15 cellular contexts compared by ENCODE assay signal in the genomic region with DNA sequence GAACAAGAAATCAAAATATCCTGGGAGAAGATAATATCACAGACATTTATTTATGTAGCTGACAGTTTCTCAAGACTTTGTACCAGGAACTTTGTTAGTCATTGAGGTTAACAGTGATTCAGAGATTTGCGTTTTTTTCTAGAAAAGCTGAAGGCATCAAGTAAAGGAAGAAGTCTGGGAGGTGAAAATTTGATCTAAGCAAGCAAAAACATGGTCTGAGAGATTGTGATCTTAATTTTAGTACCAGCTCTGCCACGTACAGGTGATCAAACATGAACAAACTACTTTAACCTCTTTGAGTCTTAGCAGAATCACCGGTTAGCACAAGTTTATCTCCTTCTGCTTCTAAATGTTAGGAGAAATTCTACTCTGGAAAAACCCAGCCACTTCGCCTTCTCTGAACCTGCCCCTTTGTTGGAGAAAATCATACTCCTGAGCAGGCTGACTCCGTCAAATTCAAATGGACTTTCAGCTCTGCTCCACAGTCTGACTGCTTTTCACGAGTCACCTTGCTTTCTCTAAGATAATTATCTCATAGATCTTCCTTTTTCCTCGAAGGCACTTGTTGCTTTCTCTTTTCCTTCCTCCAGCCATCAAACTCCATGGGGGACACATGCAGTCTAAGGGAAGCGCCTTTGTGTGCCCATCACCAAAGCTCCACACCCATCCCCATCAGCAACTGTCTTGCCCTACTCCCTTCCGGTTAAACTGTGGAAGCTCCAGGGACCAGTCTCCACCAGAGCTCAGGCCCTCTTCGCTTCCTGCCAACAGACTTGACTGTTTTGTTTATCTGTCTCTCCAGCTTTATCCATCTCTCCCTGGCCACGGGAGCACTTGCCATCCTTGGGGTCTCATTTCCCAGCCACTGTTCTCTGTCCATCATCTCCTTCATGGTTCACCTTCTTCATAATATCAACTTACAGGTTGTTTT.
DNase-seq lines count a peak whose midpoint lies in the region; ATAC-seq and TF ChIP-seq lines count a peak whose summit lies in the region.
"Had no signal": no experiment of that assay in that cellular context is flagged by ENCODE, and none has a peak within 500 bp of the region (broad histone marks: within the 10 kb centered on the region; RNA-seq: fewer than 3 reads in every experiment).

No MANE protein-coding gene starts in this region.

- peaks cover 42% of the 10 kb centered on the region for H3K4me1 ChIP-seq in mammary epithelial cell (ENCODE audit: insufficient read depth, low read length)
- H3K4me1 ChIP-seq: tibial artery had no signal

- H3K4me3 ChIP-seq in mammary epithelial cell (replicated peaks in 1 of 3; ENCODE audit: insufficient read depth in 1 of 3, low read depth in 2 of 3, low read length in 3 of 3) = no peak overlapping the region
- H3K4me3 ChIP-seq: skin epidermis, tibial artery had no signal

- H2AFZ ChIP-seq in mammary epithelial cell (ENCODE audit: low read depth, low read length) = peak overlapping the region; percentile 35

- no peak overlapping the region for H3K4me3 Mint-ChIP-seq in activated T-helper 1 cell treated with anti-CD3 and anti-CD28 coated beads, Interleukin-12 subunit alpha, Interleukin-12 subunit beta, Interleukin-2, Interleukin-4 antibody, amounts not matched to agents 30 ng/mL and 10 ng/mL and 1 ng/mL, durations not matched to agents 14 hours and 24 hours and 36 hours
- H3K4me3 Mint-ChIP-seq: neural crest cell had no signal

- intact Hi-C loops in mammary epithelial cell (cut with micrococcal nuclease) = loop anchor here (5.0 kb wide), 1 partner anchor 46 kb away; no protein-coding TSS in a partner anchor
- intact Hi-C loops in activated T-helper 1 cell treated with anti-CD3 and anti-CD28 coated beads, Interleukin-12 subunit alpha, Interleukin-12 subunit beta, Interleukin-2, Interleukin-4 antibody, amounts not matched to agents 30 ng/mL and 10 ng/mL and 1 ng/mL, durations not matched to agents 14 hours and 24 hours and 36 hours (cut with micrococcal nuclease) = loop anchor here (1.0 to 10.0 kb wide), 9 partner anchors 12 to 439 kb away; no protein-coding TSS in a partner anchor

- peaks cover 3% of the 10 kb centered on the region for H3K36me3 ChIP-seq in mammary epithelial cell (ENCODE audit: insufficient read depth, low read length)
- H3K36me3 ChIP-seq: heart right ventricle, tibial artery had no signal

- H3K9ac ChIP-seq in mammary epithelial cell (ENCODE audit: insufficient read depth, low read length) = no peak overlapping the region

- DNase-seq in Daoy (ENCODE audit: low read depth) (peak; percentile 39), M059J (ENCODE audit: low read depth) (peak; percentile 50), mammary epithelial cell (peak; percentile 89), non-pigmented ciliary epithelial cell (ENCODE audit: low read depth) (peak; percentile 23), AG08395 (ENCODE audit: low spot score) (no peak)
- no peak for DNase-seq in activated T-helper 1 cell treated with anti-CD3 and anti-CD28 coated beads, Interleukin-12 subunit alpha, Interleukin-12 subunit beta, Interleukin-2, Interleukin-4 antibody, amounts not matched to agents 30 ng/mL and 10 ng/mL and 1 ng/mL, durations not matched to agents 14 hours and 24 hours and 36 hours (ENCODE audit: low spot score)
- DNase-seq: aorta; effector CD4-positive, alpha-beta T cell; heart right ventricle; NCI-H1092 treated with DMSO at 0.1 percent for 48 hours; SIG-M5; tibial artery had no signal

- no peaks in the 10 kb centered on the region for H3K79me2 ChIP-seq in mammary epithelial cell (ENCODE audit: insufficient read depth, low read length)

- H3K36me3 Mint-ChIP-seq in activated T-helper 1 cell treated with anti-CD3 and anti-CD28 coated beads, Interleukin-12 subunit alpha, Interleukin-12 subunit beta, Interleukin-2, Interleukin-4 antibody, amounts not matched to agents 30 ng/mL and 10 ng/mL and 1 ng/mL, durations not matched to agents 14 hours and 24 hours and 36 hours (ENCODE audit: low read depth) = peaks cover 47% of the 10 kb centered on the region

- CTCF ChIA-PET in mammary epithelial cell (lab: Charles Lee; ENCODE audit: low non-redundant PET) = no interaction called here

- TF ChIP-seq CTCF in mammary epithelial cell (conservative IDR thresholded peaks at IDR 0.05 in 1 of 2, IDR thresholded peaks at IDR 0.05 in 1 of 2; ENCODE audit: extremely low read depth in 1 of 2, insufficient read depth in 1 of 2, low read depth in 1 of 2, low read length in 2 of 2) = no peak

- H3K27me3 ChIP-seq in mammary epithelial cell (ENCODE audit: insufficient read depth, low read length) = no peaks in the 10 kb centered on the region
- H3K27me3 ChIP-seq: tibial artery had no signal

- in situ Hi-C loops in mammary epithelial cell (cut with MboI; ENCODE audit: low sequenced_read_pairs in 2 of 2) = no loop called here

- peak overlapping the region; percentile 47 for H3K4me2 ChIP-seq in mammary epithelial cell (ENCODE audit: insufficient read depth, low read depth, low read length)

- peak overlapping the region; percentile 80 for H3K27ac ChIP-seq in mammary epithelial cell (ENCODE audit: insufficient read depth, low read depth, low read length)
- H3K27ac ChIP-seq: tibial artery had no signal

- H3K9me3 Mint-ChIP-seq in activated T-helper 1 cell treated with anti-CD3 and anti-CD28 coated beads, Interleukin-12 subunit alpha, Interleukin-12 subunit beta, Interleukin-2, Interleukin-4 antibody, amounts not matched to agents 30 ng/mL and 10 ng/mL and 1 ng/mL, durations not matched to agents 14 hours and 24 hours and 36 hours = peaks cover 4% of the 10 kb centered on the region
- H3K9me3 Mint-ChIP-seq: neural crest cell had no signal

- ATAC-seq in HG02678 (IDR thresholded peaks at IDR 0.05; ENCODE audit: unreplicated experiment) = no peak
- ATAC-seq: heart right ventricle had no signal

- H3K9me3 ChIP-seq in mammary epithelial cell (replicated peaks; ENCODE audit: insufficient read depth, low read length) = no peaks in the 10 kb centered on the region
- H3K9me3 ChIP-seq: heart right ventricle, tibial artery had no signal

- peaks cover 14% of the 10 kb centered on the region for H3K4me1 Mint-ChIP-seq in activated T-helper 1 cell treated with anti-CD3 and anti-CD28 coated beads, Interleukin-12 subunit alpha, Interleukin-12 subunit beta, Interleukin-2, Interleukin-4 antibody, amounts not matched to agents 30 ng/mL and 10 ng/mL and 1 ng/mL, durations not matched to agents 14 hours and 24 hours and 36 hours (ENCODE audit: low read depth)
- H3K4me1 Mint-ChIP-seq: neural crest cell had no signal

- no TSS peak for BruUV-seq in mammary epithelial cell (replicated peaks; lab: Mats Ljungman, UMichigan)

- H3K27me3 Mint-ChIP-seq in activated T-helper 1 cell treated with anti-CD3 and anti-CD28 coated beads, Interleukin-12 subunit alpha, Interleukin-12 subunit beta, Interleukin-2, Interleukin-4 antibody, amounts not matched to agents 30 ng/mL and 10 ng/mL and 1 ng/mL, durations not matched to agents 14 hours and 24 hours and 36 hours (ENCODE audit: insufficient read depth) = no peaks in the 10 kb centered on the region

- no peaks in the 10 kb centered on the region for H4K20me1 ChIP-seq in mammary epithelial cell (ENCODE audit: insufficient read depth, low read length)

- no peak overlapping the region for H3K27ac Mint-ChIP-seq in activated T-helper 1 cell treated with anti-CD3 and anti-CD28 coated beads, Interleukin-12 subunit alpha, Interleukin-12 subunit beta, Interleukin-2, Interleukin-4 antibody, amounts not matched to agents 30 ng/mL and 10 ng/mL and 1 ng/mL, durations not matched to agents 14 hours and 24 hours and 36 hours

- dilution Hi-C loops in mammary epithelial cell (cut with HindIII; ENCODE audit: low sequenced_read_pairs) = no loop called here

- WGBS in mammary epithelial cell (ENCODE audit: low coverage, missing lambda C conversion rate) = 55% methylated on average over 11 of the region's 11 CpGs

Comparison
In these comparisons a context has a peak if more than half of its experiments do, and no peak if none do; other contexts are left out.
1. DNase-seq: peak in Daoy (single experiment), M059J (single experiment), mammary epithelial cell (single experiment) and non-pigmented ciliary epithelial cell (single experiment); none in activated T-helper 1 cell treated with anti-CD3 and anti-CD28 coated beads, Interleukin-12 subunit alpha, Interleukin-12 subunit beta, Interleukin-2, Interleukin-4 antibody, amounts not matched to agents 30 ng/mL and 10 ng/mL and 1 ng/mL, durations not matched to agents 14 hours and 24 hours and 36 hours (single experiment) and AG08395 (single experiment).